Comparison of ENCODE assay signal across 8 cellular contexts in the genomic region with DNA sequence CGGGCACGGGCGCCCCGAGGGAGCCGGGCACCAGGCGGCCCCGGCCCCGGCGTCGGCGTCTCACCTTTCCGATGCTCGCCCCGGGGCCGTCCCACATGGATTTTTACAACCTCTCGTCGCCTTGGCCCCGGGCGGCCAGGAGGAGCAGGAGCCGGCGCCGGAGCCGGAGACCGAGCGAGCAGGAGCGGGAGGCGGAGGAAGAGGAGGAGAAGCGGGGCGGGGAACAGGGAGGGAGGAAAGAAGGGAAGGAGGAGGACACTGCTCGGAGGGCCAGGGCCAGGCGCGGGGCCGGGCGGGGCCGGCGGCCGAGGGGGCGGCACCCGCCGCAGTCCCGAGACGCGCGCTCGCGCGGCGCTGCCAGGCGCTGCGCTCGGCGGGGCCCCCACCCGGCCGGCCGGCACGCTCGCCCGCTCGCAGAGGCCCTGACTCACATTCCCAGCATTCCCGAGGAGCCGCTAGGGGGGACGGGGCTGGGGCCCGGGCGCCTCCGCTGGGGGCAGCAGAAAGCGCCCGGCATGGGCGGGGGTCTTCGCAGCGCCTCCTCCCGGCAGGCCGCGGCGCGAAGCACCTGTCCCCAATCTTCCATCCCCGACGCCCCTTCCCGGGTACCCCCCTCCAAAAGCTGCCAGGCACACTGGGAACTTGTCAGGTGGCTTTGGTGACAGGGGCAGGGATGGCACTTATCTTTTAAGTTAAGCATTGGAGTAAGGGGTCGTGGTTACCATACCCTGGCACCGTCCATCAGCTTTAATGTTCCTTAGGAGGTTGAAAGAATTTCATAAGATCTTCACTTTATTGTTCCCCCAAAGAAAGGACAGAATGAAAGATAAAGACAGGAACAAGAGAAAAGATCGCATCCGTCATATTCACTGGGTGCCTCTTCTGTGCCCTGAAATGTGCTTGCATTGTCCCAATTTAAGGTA. TPM values are rescaled to one million over a fixed set of nuclear protein-coding genes. Genes with fewer than 3 reads are reported as not detected.
DNase-seq lines count a peak whose midpoint lies in the region; ATAC-seq and TF ChIP-seq lines count a peak whose summit lies in the region.

A gene (minus strand): TSS at position 284 of the 923 bp plus-strand sequence.

- H3K36me3 ChIP-seq in CD8-positive, alpha-beta memory T cell (ENCODE audit: insufficient read depth, low read length): no peaks in the 10 kb centered on the region
- H3K36me3 ChIP-seq in left ventricle myocardium inferior: no peaks in the 10 kb centered on the region

- intact Hi-C loops in left ventricle myocardium inferior (cut with micrococcal nuclease): no loop called here

- CTCF ChIA-PET in CD8-positive, alpha-beta memory T cell (lab: Charles Lee): no interaction called here

- H3K4me1 ChIP-seq in CD8-positive, alpha-beta memory T cell (ENCODE audit: insufficient read depth, low read length): no peaks in the 10 kb centered on the region
- peaks cover 11% of the 10 kb centered on the region for H3K4me1 ChIP-seq in left ventricle myocardium inferior

- peak; percentile 51 for TF ChIP-seq CTCF in LNCAP (IDR thresholded peaks at IDR 0.05)
- peak; percentile 24 for TF ChIP-seq CTCF in left ventricle myocardium inferior (IDR thresholded peaks at IDR 0.05; ENCODE audit: borderline replicate concordance)

- POLR2A ChIA-PET in CD8-positive, alpha-beta memory T cell (lab: Charles Lee): no interaction called here

- no peak within 1 kb of the TSS for H3K4me3 ChIP-seq in CD8-positive, alpha-beta memory T cell (ENCODE audit: low read length)
- peak within 1 kb of the TSS; percentile 70 for H3K4me3 ChIP-seq in left ventricle myocardium inferior

- peaks cover 3 to 18% (median 17%) of the 10 kb centered on the region in 3 donors for H3K4me1 Mint-ChIP-seq in CD8-positive, alpha-beta memory T cell
- peaks cover 4% of the 10 kb centered on the region for H3K4me1 Mint-ChIP-seq in activated naive CD8-positive, alpha-beta T cell treated with anti-CD3 and anti-CD28 coated beads for 36 hours

- no peaks in the 10 kb centered on the region for H3K36me3 Mint-ChIP-seq in CD8-positive, alpha-beta memory T cell
- H3K36me3 Mint-ChIP-seq in activated naive CD8-positive, alpha-beta T cell treated with anti-CD3 and anti-CD28 coated beads for 36 hours: peaks cover 3% of the 10 kb centered on the region

- H3K4me3 Mint-ChIP-seq in CD8-positive, alpha-beta memory T cell: peak within 1 kb of the TSS in 6 of 7 donors; percentile 29 to 63 (median 58)
- H3K4me3 Mint-ChIP-seq in activated naive CD8-positive, alpha-beta T cell treated with anti-CD3 and anti-CD28 coated beads for 36 hours: peak within 1 kb of the TSS; percentile 80

- H3K27me3 ChIP-seq in CD8-positive, alpha-beta memory T cell (ENCODE audit: insufficient read depth, low read length, poor library complexity, severe bottlenecking): peaks cover 18% of the 10 kb centered on the region
- peaks cover 70% of the 10 kb centered on the region for H3K27me3 ChIP-seq in left ventricle myocardium inferior (ENCODE audit: low read depth)

- peak within 1 kb of the TSS in 2 of 8 donors; percentile 17 to 70 for H3K27ac Mint-ChIP-seq in CD8-positive, alpha-beta memory T cell
- no peak within 1 kb of the TSS for H3K27ac Mint-ChIP-seq in activated naive CD8-positive, alpha-beta T cell treated with anti-CD3 and anti-CD28 coated beads for 36 hours

- peaks cover 45 to 86% of the 10 kb centered on the region in 2 donors for H3K27me3 Mint-ChIP-seq in CD8-positive, alpha-beta memory T cell
- H3K27me3 Mint-ChIP-seq in activated naive CD8-positive, alpha-beta T cell treated with anti-CD3 and anti-CD28 coated beads for 36 hours: peaks cover 78% of the 10 kb centered on the region

- peaks cover 0 to 4% (median 0%) of the 10 kb centered on the region in 5 donors for H3K9me3 Mint-ChIP-seq in CD8-positive, alpha-beta memory T cell
- no peaks in the 10 kb centered on the region for H3K9me3 Mint-ChIP-seq in activated naive CD8-positive, alpha-beta T cell treated with anti-CD3 and anti-CD28 coated beads for 36 hours

- no peak for ATAC-seq in GM21528 (IDR thresholded peaks at IDR 0.05; ENCODE audit: low FRiP score, unreplicated experiment)

- no peak for DNase-seq in CD8-positive, alpha-beta memory T cell
- peak; percentile 13 for DNase-seq in activated naive CD8-positive, alpha-beta T cell treated with anti-CD3 and anti-CD28 coated beads for 36 hours
- peak; percentile 27 for DNase-seq in left ventricle myocardium inferior
- peak; percentile 20 for DNase-seq in pons (ENCODE audit: low spot score)
- no peak for DNase-seq in NK-92 (lab: John Stamatoyannopoulos, UW; ENCODE audit: unreplicated experiment)
- no peak for DNase-seq in GF-D8 (lab: John Stamatoyannopoulos, UW)

- no peak within 1 kb of the TSS for H3K27ac ChIP-seq in CD8-positive, alpha-beta memory T cell (ENCODE audit: low read depth, low read length)
- H3K27ac ChIP-seq in left ventricle myocardium inferior (replicated peaks): no peak within 1 kb of the TSS

- no peaks in the 10 kb centered on the region for H3K9me3 ChIP-seq in CD8-positive, alpha-beta memory T cell (ENCODE audit: low read length)
- H3K9me3 ChIP-seq in left ventricle myocardium inferior (replicated peaks): no peaks in the 10 kb centered on the region

RNA-seq across cellular contexts. Expression of the gene that starts here (rescaled TPM):
- total RNA-seq in CD8-positive, alpha-beta memory T cell: not detected
- polyA plus RNA-seq in CD8-positive, alpha-beta memory T cell: not detected
- total RNA-seq in activated naive CD8-positive, alpha-beta T cell treated with anti-CD3 and anti-CD28 coated beads for 36 hours: not detected
- total RNA-seq in left ventricle myocardium inferior: 0.99 TPM

Comparison
In these comparisons a context has a peak if more than half of its experiments do, and no peak if none do; other contexts are left out.
1. Peak in DNase-seq in activated naive CD8-positive, alpha-beta T cell treated with anti-CD3 and anti-CD28 coated beads for 36 hours; RNA of the gene not detected or under 1 TPM.
2. Peak in DNase-seq and H3K4me3 ChIP-seq in left ventricle myocardium inferior; RNA of the gene not detected or under 1 TPM.